Comparison of ENCODE assay signal across 1 cellular context in the genomic region with DNA sequence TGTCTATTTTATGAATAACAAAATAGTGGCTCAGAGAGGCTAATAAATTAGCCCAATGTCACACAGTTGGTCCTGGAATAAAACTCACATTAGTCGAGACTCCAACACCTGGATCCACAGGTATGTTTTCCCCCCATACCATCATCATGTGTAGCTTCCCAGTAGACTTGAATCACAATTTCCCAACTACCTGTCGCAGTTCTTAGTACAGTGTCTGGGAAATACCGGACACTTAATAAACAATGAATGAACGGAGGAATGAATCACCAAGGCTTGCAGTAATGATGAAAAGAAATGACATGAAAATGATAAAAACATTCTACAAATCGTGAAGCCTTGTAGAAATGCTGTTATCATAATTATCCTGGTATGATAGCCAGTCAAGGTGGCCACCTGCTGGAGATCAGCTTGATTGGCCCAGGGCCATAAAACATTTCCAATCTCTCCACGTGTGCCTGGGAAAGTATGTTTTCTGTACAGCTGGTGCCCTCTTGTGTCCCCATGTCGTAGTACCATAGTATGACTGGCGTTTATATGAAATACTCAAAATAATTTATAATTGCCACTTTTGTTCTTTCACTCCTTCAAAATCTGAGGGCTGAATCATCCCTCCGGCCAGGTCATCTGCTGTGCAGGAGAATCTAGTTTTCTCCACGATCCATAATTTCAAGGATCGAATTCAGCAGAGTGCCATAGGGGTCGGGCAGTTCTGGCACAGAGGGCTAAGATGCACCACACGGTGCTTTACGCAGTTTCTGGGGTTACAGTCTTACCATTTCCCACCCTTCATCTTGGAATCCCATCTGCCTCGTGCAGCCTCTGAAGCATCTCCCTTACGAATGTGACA.
TF ChIP-seq lines count a peak whose summit lies in the region.

No MANE protein-coding gene starts in this region.

TF ChIP-seq in IMR-90, 13 proteins besides CTCF, POLR2A, EP300 and RAD21:
- TF ChIP-seq BHLHE40 (IDR thresholded peaks at IDR 0.05; ENCODE audit: low read depth, low read length) = no peak
- TF ChIP-seq, protein P1, sequence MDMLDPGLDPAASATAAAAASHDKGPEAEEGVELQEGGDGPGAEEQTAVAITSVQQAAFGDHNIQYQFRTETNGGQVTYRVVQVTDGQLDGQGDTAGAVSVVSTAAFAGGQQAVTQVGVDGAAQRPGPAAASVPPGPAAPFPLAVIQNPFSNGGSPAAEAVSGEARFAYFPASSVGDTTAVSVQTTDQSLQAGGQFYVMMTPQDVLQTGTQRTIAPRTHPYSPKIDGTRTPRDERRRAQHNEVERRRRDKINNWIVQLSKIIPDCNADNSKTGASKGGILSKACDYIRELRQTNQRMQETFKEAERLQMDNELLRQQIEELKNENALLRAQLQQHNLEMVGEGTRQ (IDR thresholded peaks at IDR 0.05; ENCODE audit: low read depth, low read length) = peak; percentile 3; the same call in 1 of the 2 replicates
